ENCODE assay signal across 10 cellular contexts in the genomic region with DNA sequence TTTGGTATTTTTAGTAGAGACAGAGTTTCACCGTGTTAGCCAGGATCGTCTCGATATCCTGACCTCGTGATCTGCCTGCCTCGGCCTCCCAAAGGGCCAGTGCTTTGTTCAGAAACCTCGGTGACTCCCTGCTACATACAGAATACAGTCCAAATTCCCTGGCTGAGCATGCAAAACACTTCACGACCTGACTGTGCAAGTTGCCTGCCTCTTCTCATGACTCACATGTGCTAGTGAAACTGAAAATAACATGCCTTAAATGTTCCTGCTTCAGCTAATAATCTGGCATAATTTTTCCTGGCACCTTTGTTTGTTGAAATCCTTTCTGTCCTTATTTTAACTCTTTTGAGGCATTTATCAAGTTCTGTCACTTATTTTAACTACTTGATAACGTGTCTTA. TPM values are rescaled to one million over a fixed set of nuclear protein-coding genes. Genes with fewer than 3 reads are reported as not detected.
DNase-seq lines count a peak whose midpoint lies in the region; ATAC-seq and TF ChIP-seq lines count a peak whose summit lies in the region.
"Had no signal": no experiment of that assay in that cellular context is flagged by ENCODE, and none has a peak within 500 bp of the region (broad histone marks: within the 10 kb centered on the region; RNA-seq: fewer than 3 reads in every experiment).

No MANE protein-coding gene starts in this region.

- H3K4me1 ChIP-seq in OCI-LY1 (ENCODE audit: insufficient read depth, low read length, severe bottlenecking) (peaks cover 32% of the 10 kb centered on the region), suprapubic skin (peaks cover 31% of the 10 kb centered on the region)

- H3K9ac ChIP-seq in OCI-LY1 (ENCODE audit: low read length): peak overlapping the region; percentile 1; the same call in 1 of the 2 replicates

- no peaks in the 10 kb centered on the region for H3K9me3 Mint-ChIP-seq in activated CD4-positive, alpha-beta T cell treated with anti-CD3 and anti-CD28 coated beads, Interleukin-2, amount 10 ng/mL, durations not matched to agents 24 days and 14 days
- H3K9me3 Mint-ChIP-seq: activated naive CD4-positive, alpha-beta T cell treated with anti-CD3 and anti-CD28 coated beads, Interleukin-2, amount 50 U/mL, for 24 hours; naive B cell had no signal

- no peak for ATAC-seq in GM19023 (IDR thresholded peaks at IDR 0.05; ENCODE audit: unreplicated experiment)

- peaks cover 24% of the 10 kb centered on the region for H3K4me1 Mint-ChIP-seq in activated CD4-positive, alpha-beta T cell treated with anti-CD3 and anti-CD28 coated beads, Interleukin-2, amount 10 ng/mL, durations not matched to agents 24 days and 14 days

- peak; percentile 21 for DNase-seq in activated CD4-positive, alpha-beta T cell treated with anti-CD3 and anti-CD28 coated beads for 48 hours
- DNase-seq in activated CD4-positive, alpha-beta T cell treated with anti-CD3 and anti-CD28 coated beads, Interleukin-2, amount 10 ng/mL, durations not matched to agents 24 days and 14 days: no peak
- peak; percentile 63 for DNase-seq in fibroblast of pulmonary artery (ENCODE audit: low read depth)
- no peak for DNase-seq in suprapubic skin (ENCODE audit: low spot score in 2 of 2)
- DNase-seq in iPS-NIHi11 (ENCODE audit: low spot score): no peak
- DNase-seq in NCI-H128 (lab: John Stamatoyannopoulos, UW; ENCODE audit: unreplicated experiment): no peak

- H3K27ac Mint-ChIP-seq in activated CD4-positive, alpha-beta T cell treated with anti-CD3 and anti-CD28 coated beads, Interleukin-2, amount 10 ng/mL, durations not matched to agents 24 days and 14 days: no peak overlapping the region
- H3K27ac Mint-ChIP-seq: naive B cell had no signal

- no peak overlapping the region for H3K4me3 Mint-ChIP-seq in activated CD4-positive, alpha-beta T cell treated with anti-CD3 and anti-CD28 coated beads, Interleukin-2, amount 10 ng/mL, durations not matched to agents 24 days and 14 days
- H3K4me3 Mint-ChIP-seq: activated naive CD4-positive, alpha-beta T cell treated with anti-CD3 and anti-CD28 coated beads, Interleukin-2, amount 50 U/mL, for 24 hours; naive B cell had no signal

- WGBS in suprapubic skin: 36% methylated on average over 8 of the region's 8 CpGs

- TF ChIP-seq EP300 in suprapubic skin (IDR thresholded peaks at IDR 0.05): no peak

- H3K4me2 ChIP-seq in OCI-LY1 (ENCODE audit: low read length): peak overlapping the region; percentile 40

- H3F3A ChIP-seq in OCI-LY1 (ENCODE audit: insufficient read depth, low read length): no peaks in the 10 kb centered on the region

- H3K36me3 ChIP-seq in OCI-LY1 (ENCODE audit: insufficient read depth, low read length) (peaks cover 20% of the 10 kb centered on the region), suprapubic skin (peaks cover 15% of the 10 kb centered on the region)

- no peaks in the 10 kb centered on the region for H4K20me1 ChIP-seq in OCI-LY1 (ENCODE audit: insufficient read depth, low read length)

- peak overlapping the region; percentile 47 for H3K27ac ChIP-seq in OCI-LY1 (ENCODE audit: low read depth, low read length, poor library complexity, severe bottlenecking)
- H3K27ac ChIP-seq in suprapubic skin: peak overlapping the region; percentile 79

- TF ChIP-seq CTCF in OCI-LY1 (IDR thresholded peaks at IDR 0.05; ENCODE audit: low read length) (no peak), fibroblast of pulmonary artery (IDR thresholded peaks at IDR 0.05; ENCODE audit: low read length, missing control alignments) (no peak), suprapubic skin (IDR thresholded peaks at IDR 0.05) (no peak)

- no peaks in the 10 kb centered on the region for H3K9me2 ChIP-seq in OCI-LY1 (ENCODE audit: low read depth, low read length)

- H3K79me2 ChIP-seq in OCI-LY1 (ENCODE audit: insufficient read depth, low read length): peaks cover 12% of the 10 kb centered on the region

- H2AFZ ChIP-seq in OCI-LY1 (ENCODE audit: low read length): no peak overlapping the region

- H3K9me3 ChIP-seq in OCI-LY1 (ENCODE audit: low read length) (no peaks in the 10 kb centered on the region), suprapubic skin (no peaks in the 10 kb centered on the region)

- peak overlapping the region; percentile 17 for H3K4me3 ChIP-seq in OCI-LY1 (ENCODE audit: low read depth, low read length, poor library complexity, severe bottlenecking)
- no peak overlapping the region for H3K4me3 ChIP-seq in fibroblast of pulmonary artery (replicated peaks; ENCODE audit: low read depth, low read length)
- peak overlapping the region; percentile 25 for H3K4me3 ChIP-seq in suprapubic skin

- H3K36me3 Mint-ChIP-seq in activated CD4-positive, alpha-beta T cell treated with anti-CD3 and anti-CD28 coated beads, Interleukin-2, amount 10 ng/mL, durations not matched to agents 24 days and 14 days (ENCODE audit: low read depth): peaks cover 25% of the 10 kb centered on the region

- no peak for TF ChIP-seq POLR2A in suprapubic skin (IDR thresholded peaks at IDR 0.05)

- no peaks in the 10 kb centered on the region for H3K27me3 Mint-ChIP-seq in activated CD4-positive, alpha-beta T cell treated with anti-CD3 and anti-CD28 coated beads, Interleukin-2, amount 10 ng/mL, durations not matched to agents 24 days and 14 days
- H3K27me3 Mint-ChIP-seq: activated naive CD4-positive, alpha-beta T cell treated with anti-CD3 and anti-CD28 coated beads, Interleukin-2, amount 50 U/mL, for 24 hours; naive B cell had no signal

- H3K27me3 ChIP-seq in OCI-LY1 (ENCODE audit: insufficient read depth, low read length) (no peaks in the 10 kb centered on the region), suprapubic skin (no peaks in the 10 kb centered on the region)

- intact Hi-C loops in activated CD4-positive, alpha-beta T cell treated with anti-CD3 and anti-CD28 coated beads, Interleukin-2, amount 10 ng/mL, durations not matched to agents 24 days and 14 days (cut with micrococcal nuclease): loop anchor here (2.0 to 5.0 kb wide), 3 partner anchors 89 to 442 kb away; a partner anchor contains a TSS

RNA-seq across cellular contexts. Expression of a gene that starts 8.2 kb away (rescaled TPM):
- 16.3 and 18.8 TPM in 2 replicates for total RNA-seq in activated CD4-positive, alpha-beta T cell treated with anti-CD3 and anti-CD28 coated beads, Interleukin-2, amount 10 ng/mL, durations not matched to agents 24 days and 14 days
- 10 to 100 TPM; 11.6 to 20.5 (median 18.3) TPM for total RNA-seq in suprapubic skin

RNA-seq across cellular contexts. Expression of a gene that starts 8.2 kb away (rescaled TPM):
- total RNA-seq in activated CD4-positive, alpha-beta T cell treated with anti-CD3 and anti-CD28 coated beads, Interleukin-2, amount 10 ng/mL, durations not matched to agents 24 days and 14 days: 16.8 and 18.0 TPM in 2 replicates
- total RNA-seq in suprapubic skin: 10 to 100 TPM in 2 of 4 donors, 1 to 10 TPM in 2; 6.8 to 11.0 (median 9.2) TPM

Comparison
In these comparisons a context has a peak if more than half of its experiments do, and no peak if none do; other contexts are left out.
1. DNase-seq: peak in activated CD4-positive, alpha-beta T cell treated with anti-CD3 and anti-CD28 coated beads for 48 hours (single experiment) and fibroblast of pulmonary artery (single experiment); none in activated CD4-positive, alpha-beta T cell treated with anti-CD3 and anti-CD28 coated beads, Interleukin-2, amount 10 ng/mL, durations not matched to agents 24 days and 14 days (single experiment), suprapubic skin (0 of 2), iPS-NIHi11 (single experiment) and NCI-H128 (single experiment).